Comparison of ENCODE assay signal across 23 cellular contexts in genomic region chr11:4083198-4083597, GRCh38. TPM values are rescaled to one million over a fixed set of nuclear protein-coding genes. Genes with fewer than 3 reads are reported as not detected.
A peak's percentile ranks its signal among the peaks of the same experiment; 100 is the strongest.
DNase-seq lines count a peak whose midpoint lies in the region; ATAC-seq, FAIRE-seq and TF ChIP-seq lines count a peak whose summit lies in the region.
"Had no signal": no experiment of that assay in that cellular context is flagged by ENCODE, and none has a peak within 500 bp of the region (broad histone marks: within the 10 kb centered on the region; RNA-seq: fewer than 3 reads in every experiment).

No MANE protein-coding gene starts in this region.

- peaks cover 46% of the 10 kb centered on the region for H3K36me3 Mint-ChIP-seq in T-helper 2 cell treated with Interferon-gamma antibody and Interleukin-4, amounts not matched to agents 5 μg/mL and 100 μg/mL, for 36 hours (ENCODE audit: low read depth)
- H3K36me3 Mint-ChIP-seq in CD8-positive, alpha-beta T cell, result peaks cover 80% of the 10 kb centered on the region
- H3K36me3 Mint-ChIP-seq in endodermal cell (ENCODE audit: low read depth) (no peaks in the 10 kb centered on the region), neural crest cell (ENCODE audit: low read depth) (peaks cover 2% of the 10 kb centered on the region)

- H3K9me3 Mint-ChIP-seq in T-helper 2 cell treated with Interferon-gamma antibody and Interleukin-4, amounts not matched to agents 5 μg/mL and 100 μg/mL, for 36 hours, result no peaks in the 10 kb centered on the region
- H3K9me3 Mint-ChIP-seq in CD8-positive, alpha-beta T cell, result no peaks in the 10 kb centered on the region
- no peaks in the 10 kb centered on the region for H3K9me3 Mint-ChIP-seq in endodermal cell
- no peaks in the 10 kb centered on the region for H3K9me3 Mint-ChIP-seq in neural crest cell
- H3K9me3 Mint-ChIP-seq: GM23338 had no signal

- no peak for TF ChIP-seq CTCF in CD8-positive, alpha-beta T cell (IDR thresholded peaks at IDR 0.05)
- TF ChIP-seq CTCF in endodermal cell (conservative IDR thresholded peaks at IDR 0.05) (no peak), neural crest cell (conservative IDR thresholded peaks at IDR 0.05) (no peak), D721Med (IDR thresholded peaks at IDR 0.05; ENCODE audit: insufficient read depth, missing control alignments) (no peak), esophagus squamous epithelium (IDR thresholded peaks at IDR 0.05) (no peak)

- ATAC-seq in CD8-positive, alpha-beta T cell, result no peak
- ATAC-seq: GM12878, GM23338 had no signal

- H3K4me1 Mint-ChIP-seq in T-helper 2 cell treated with Interferon-gamma antibody and Interleukin-4, amounts not matched to agents 5 μg/mL and 100 μg/mL, for 36 hours (ENCODE audit: low read depth), result peaks cover 8% of the 10 kb centered on the region
- H3K4me1 Mint-ChIP-seq in CD8-positive, alpha-beta T cell (ENCODE audit: low read depth), result peaks cover 9% of the 10 kb centered on the region
- H3K4me1 Mint-ChIP-seq in endodermal cell (peaks cover 16% of the 10 kb centered on the region), neural crest cell (peaks cover 10% of the 10 kb centered on the region)

- no peak for DNase-seq in T-helper 2 cell treated with Interferon-gamma antibody and Interleukin-4, amounts not matched to agents 5 μg/mL and 100 μg/mL, for 36 hours (ENCODE audit: low spot score)
- DNase-seq in T-helper 2 cell (no peak), endodermal cell (peak; percentile 40), neural crest cell (ENCODE audit: low read depth, low spot score) (no peak), islet precursor cell (no peak), D721Med (ENCODE audit: insufficient read length, low spot score) (no peak), esophagus squamous epithelium (lab: John Stamatoyannopoulos, UW) (no peak)
- DNase-seq in CD8-positive, alpha-beta T cell, result no peak
- DNase-seq: ACHN, Kasumi-1, NCI-H1417, NCI-H1694 treated with DMSO at 0.1 percent for 48 hours, NCI-H2081 treated with DMSO at 0.1 percent for 48 hours, NCI-H2171 treated with DMSO at 0.1 percent for 48 hours, NCI-H524 treated with DMSO at 0.1 percent for 48 hours, OCI-M1, SJCRH30 had no signal

- POLR2A ChIA-PET in CD8-positive, alpha-beta T cell (lab: Charles Lee), result no interaction called here

- H3K27ac ChIP-seq in CD8-positive, alpha-beta T cell (ENCODE audit: low read depth, low read length), result no peak overlapping the region
- no peak overlapping the region for H3K27ac ChIP-seq in endodermal cell (ENCODE audit: low read depth, low read length)
- no peak overlapping the region for H3K27ac ChIP-seq in esophagus squamous epithelium
- H3K27ac ChIP-seq: 22Rv1; BLaER1 treated with 17β-estradiol and CSF1 and Interleukin-3, amounts not matched to agents 10 nM and 100 nM; SJCRH30 had no signal

- no peak for FAIRE-seq in D721Med (lab: Jason Lieb, UNC)
- FAIRE-seq: GM12878, RCC 7860 had no signal

- H3K27ac Mint-ChIP-seq in T-helper 2 cell treated with Interferon-gamma antibody and Interleukin-4, amounts not matched to agents 5 μg/mL and 100 μg/mL, for 36 hours, result peak overlapping the region; percentile 0
- peak overlapping the region; percentile 27 for H3K27ac Mint-ChIP-seq in CD8-positive, alpha-beta T cell
- no peak overlapping the region for H3K27ac Mint-ChIP-seq in endodermal cell
- peak overlapping the region; percentile 24 for H3K27ac Mint-ChIP-seq in neural crest cell (ENCODE audit: unreplicated experiment)
- H3K27ac Mint-ChIP-seq: GM23338 had no signal

- intact Hi-C loops in CD8-positive, alpha-beta T cell (cut with DNase I, micrococcal nuclease), result no loop called here
- intact Hi-C loops in esophagus squamous epithelium (cut with DNase I), result no loop called here

- no peaks in the 10 kb centered on the region for H3K27me3 ChIP-seq in CD8-positive, alpha-beta T cell (ENCODE audit: insufficient read depth, low read length)
- H3K27me3 ChIP-seq in endodermal cell (ENCODE audit: control insufficient read depth, insufficient read depth, low read length, poor library complexity, severe bottlenecking), result peaks cover 16% of the 10 kb centered on the region
- H3K27me3 ChIP-seq in esophagus squamous epithelium, result no peaks in the 10 kb centered on the region
- H3K27me3 ChIP-seq: BLaER1 treated with 17β-estradiol and CSF1 and Interleukin-3, amounts not matched to agents 10 nM and 100 nM; SJCRH30 had no signal

- H3K36me3 ChIP-seq in CD8-positive, alpha-beta T cell (ENCODE audit: insufficient read depth, low read length), result peaks cover 41% of the 10 kb centered on the region
- H3K36me3 ChIP-seq in endodermal cell (ENCODE audit: control insufficient read depth, insufficient read depth, low read length) (peaks cover 12% of the 10 kb centered on the region), esophagus squamous epithelium (peaks cover 33 to 100% (median 38%) of the 10 kb centered on the region in 3 donors)
- H3K36me3 ChIP-seq: HAP-1, SJCRH30 had no signal

- H3K4me3 Mint-ChIP-seq in T-helper 2 cell treated with Interferon-gamma antibody and Interleukin-4, amounts not matched to agents 5 μg/mL and 100 μg/mL, for 36 hours, result no peak overlapping the region
- no peak overlapping the region for H3K4me3 Mint-ChIP-seq in CD8-positive, alpha-beta T cell
- H3K4me3 Mint-ChIP-seq in endodermal cell (no peak overlapping the region), neural crest cell (no peak overlapping the region)
- H3K4me3 Mint-ChIP-seq: GM23338 had no signal

- H3K4me3 ChIP-seq in CD8-positive, alpha-beta T cell (ENCODE audit: low read depth, low read length), result no peak overlapping the region
- H3K4me3 ChIP-seq in endodermal cell (ENCODE audit: low read length) (no peak overlapping the region), esophagus squamous epithelium (no peak overlapping the region)
- H3K4me3 ChIP-seq: BLaER1 treated with 17β-estradiol and CSF1 and Interleukin-3, amounts not matched to agents 10 nM and 100 nM; GM12878; GM23338; HAP-1; SJCRH30 had no signal

- no peak for TF ChIP-seq POLR2A in esophagus squamous epithelium (IDR thresholded peaks at IDR 0.05)

- 93 to 100% methylated on average over 3 to 9 of the region's 9 CpGs for WGBS in endodermal cell (ENCODE audit: insufficient coverage in 1 of 2, insufficient read length in 1 of 2), 2 experiments
- WGBS in esophagus squamous epithelium, 2 donors, result 67 to 83% methylated on average over 3 to 6 of the region's 9 CpGs

- H3K9me3 ChIP-seq in CD8-positive, alpha-beta T cell (ENCODE audit: low read length), result no peaks in the 10 kb centered on the region
- H3K9me3 ChIP-seq in endodermal cell (ENCODE audit: control insufficient read depth, low read length), result no peaks in the 10 kb centered on the region
- H3K9me3 ChIP-seq in esophagus squamous epithelium, result no peaks in the 10 kb centered on the region
- H3K9me3 ChIP-seq: BLaER1 treated with 17β-estradiol and CSF1 and Interleukin-3, amounts not matched to agents 10 nM and 100 nM; HAP-1; SJCRH30 had no signal

- CTCF ChIA-PET in CD8-positive, alpha-beta T cell (lab: Charles Lee), result interaction anchor here (1.3 to 3.8 kb wide), 3 partner anchors 10 to 388 kb away, joined by 3 to 40 read pairs (median 16); no protein-coding TSS in a partner anchor

- H3K4me1 ChIP-seq in CD8-positive, alpha-beta T cell (ENCODE audit: insufficient read depth, low read length), result no peaks in the 10 kb centered on the region
- peaks cover 9% of the 10 kb centered on the region for H3K4me1 ChIP-seq in endodermal cell (ENCODE audit: control insufficient read depth, insufficient read depth, low read length)
- no peaks in the 10 kb centered on the region for H3K4me1 ChIP-seq in esophagus squamous epithelium
- H3K4me1 ChIP-seq: SJCRH30 had no signal

- H3K27me3 Mint-ChIP-seq in T-helper 2 cell treated with Interferon-gamma antibody and Interleukin-4, amounts not matched to agents 5 μg/mL and 100 μg/mL, for 36 hours (ENCODE audit: low read depth), result no peaks in the 10 kb centered on the region
- no peaks in the 10 kb centered on the region for H3K27me3 Mint-ChIP-seq in CD8-positive, alpha-beta T cell (ENCODE audit: low read depth)
- H3K27me3 Mint-ChIP-seq in endodermal cell (ENCODE audit: insufficient read depth) (peaks cover 4% of the 10 kb centered on the region), neural crest cell (ENCODE audit: low read depth) (no peaks in the 10 kb centered on the region)

- no peak overlapping the region for H3K9ac ChIP-seq in endodermal cell (ENCODE audit: extremely low read depth, low read length, poor library complexity, severe bottlenecking)
- H3K9ac ChIP-seq: BLaER1 treated with 17β-estradiol and CSF1 and Interleukin-3, amounts not matched to agents 10 nM and 100 nM had no signal

RNA-seq across cellular contexts. Expression of gene RRM1, which starts 11.4 kb away (rescaled TPM):
- total RNA-seq in CD8-positive, alpha-beta T cell, result 10 to 100 TPM; 53.1 to 57.3 TPM
- 100 to 1,000 TPM in 1 of 2 donors, 10 to 100 TPM in 1; 79.2 to 102 TPM for total RNA-seq in endodermal cell
- 128 TPM for polyA plus RNA-seq in endodermal cell (2013, experiment 1 of 2)
- polyA plus RNA-seq in endodermal cell (2013, experiment 2 of 2), result 129 TPM
- total RNA-seq in neural crest cell, result 209 and 218 TPM in 2 replicates
- total RNA-seq in esophagus squamous epithelium, result 10 to 100 TPM; 22.3 to 90.8 (median 60.3) TPM
